In the genomic region with DNA sequence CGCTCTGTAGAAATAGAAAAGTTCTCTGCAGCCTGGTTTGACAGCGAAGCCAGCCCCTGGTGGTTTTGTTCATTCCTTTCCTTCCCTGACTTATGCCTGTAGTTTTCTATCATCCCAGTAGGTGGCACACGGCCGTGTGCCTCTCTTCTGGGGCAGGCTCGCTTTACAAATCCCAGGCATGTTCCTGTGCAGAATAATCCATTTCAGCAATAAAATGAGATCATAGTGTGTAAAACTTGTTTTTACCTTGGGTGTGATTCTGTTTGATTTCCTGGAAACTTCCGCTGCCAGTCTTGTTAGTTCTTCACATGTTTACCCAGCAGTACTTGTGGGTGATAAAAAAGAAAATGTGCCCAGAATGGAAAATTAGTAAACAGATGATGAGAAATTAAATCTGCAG, we compare ENCODE assay signal across 9 cellular contexts. TPM values are rescaled to one million over a fixed set of nuclear protein-coding genes. Genes with fewer than 3 reads are reported as not detected.
A peak's percentile ranks its signal among the peaks of the same experiment; 100 is the strongest.
DNase-seq lines count a peak whose midpoint lies in the region; ATAC-seq and TF ChIP-seq lines count a peak whose summit lies in the region.
"Had no signal": no experiment of that assay in that cellular context is flagged by ENCODE, and none has a peak within 500 bp of the region (broad histone marks: within the 10 kb centered on the region; RNA-seq: fewer than 3 reads in every experiment).

No MANE protein-coding gene starts in this region.

- H3K4me3 ChIP-seq in adrenal gland (no peak overlapping the region), gastrocnemius medialis (no peak overlapping the region)

- H3K4me1 ChIP-seq in adrenal gland (replicated peaks in 1 of 2), result peaks cover 0 to 7% of the 10 kb centered on the region in 2 donors
- no peaks in the 10 kb centered on the region for H3K4me1 ChIP-seq in gastrocnemius medialis

- 0 to 3% (median 3%) methylated on average over 6 of the region's 6 CpGs for WGBS in adrenal gland, 4 donors

- peaks cover 31% of the 10 kb centered on the region for H3K27me3 ChIP-seq in adrenal gland
- H3K27me3 ChIP-seq in gastrocnemius medialis, result peaks cover 27 to 36% (median 32%) of the 10 kb centered on the region in 3 donors

- DNase-seq in AML-193 (lab: John Stamatoyannopoulos, UW), result peak; percentile 43 to 54
- peak; percentile 64 for DNase-seq in HT1080 (ENCODE audit: low read depth)
- DNase-seq in NOMO-1 (lab: John Stamatoyannopoulos, UW; ENCODE audit: unreplicated experiment in 2 of 2), result peak; percentile 58 to 60
- DNase-seq in adrenal gland, result peak; percentile 32 to 78 (median 50)
- DNase-seq in left ventricle myocardium superior, result no peak
- no peak for DNase-seq in gastrocnemius medialis

- H3K27ac ChIP-seq in adrenal gland (no peak overlapping the region), gastrocnemius medialis (no peak overlapping the region)

- TF ChIP-seq CTCF in adrenal gland (IDR thresholded peaks at IDR 0.05) (peak; percentile 66 to 86 (median 76)), gastrocnemius medialis (IDR thresholded peaks at IDR 0.05 in 4 of 5, conservative IDR thresholded peaks at IDR 0.05 in 1 of 5) (peak; percentile 26 to 71 (median 48))

- H3K36me3 ChIP-seq in adrenal gland (replicated peaks in 1 of 2) (no peaks in the 10 kb centered on the region), gastrocnemius medialis (no peaks in the 10 kb centered on the region)

- ATAC-seq in GM18505 (IDR thresholded peaks at IDR 0.05; ENCODE audit: unreplicated experiment), result peak; percentile 78
- peak; percentile 78 for ATAC-seq in left ventricle myocardium superior
- ATAC-seq in gastrocnemius medialis, result peak; percentile 63 to 69
- no peak for ATAC-seq in HG02610 (IDR thresholded peaks at IDR 0.05; ENCODE audit: unreplicated experiment)

- H3K9me3 ChIP-seq in adrenal gland (replicated peaks in 1 of 3) (no peaks in the 10 kb centered on the region), gastrocnemius medialis (no peaks in the 10 kb centered on the region)

- in situ Hi-C loops in gastrocnemius medialis (cut with MboI; ENCODE audit: low sequenced_read_pairs in 4 of 4), result no loop called here

- TF ChIP-seq POLR2A in GM18505 (IDR thresholded peaks at IDR 0.05; ENCODE audit: borderline replicate concordance, extremely low read depth, insufficient read depth, insufficient read length) (no peak), adrenal gland (IDR thresholded peaks at IDR 0.05) (no peak), gastrocnemius medialis (IDR thresholded peaks at IDR 0.05) (no peak)

- intact Hi-C loops in adrenal gland (cut with DNase I), result loop anchor here (10.0 kb wide), 2 partner anchors 214 to 234 kb away; no protein-coding TSS in a partner anchor
- intact Hi-C loops in left ventricle myocardium superior (cut with micrococcal nuclease), result no loop called here
- intact Hi-C loops in gastrocnemius medialis (cut with DNase I; ENCODE audit: low total_unique reads), result loop anchor here (2.0 kb wide), 1 partner anchor 208 kb away; no protein-coding TSS in a partner anchor

RNA-seq across cellular contexts. Expression of gene INSM1, which starts 7.4 kb away (rescaled TPM):
- not detected in 2 replicates for total RNA-seq in HT1080 (2014; rRNA removed; shearing (Covaris generic))
- polyA plus RNA-seq in HT1080 (2015; cell fraction: cytosol; rRNA removed), result not detected in 2 replicates
- not detected in 2 replicates for polyA plus RNA-seq in HT1080 (2015; cell fraction: nucleus; rRNA removed)
- total RNA-seq in adrenal gland (10 to 100 TPM in 1 of 8 donors, 1 to 10 TPM in 3, under 1 TPM in 1, not detected in 3; 0.10 to 13.3 (median 7.7) TPM), left ventricle myocardium superior (not detected), gastrocnemius medialis (not detected)
- 10 to 100 TPM in 2 of 3 donors, 1 to 10 TPM in 1; 4.2 to 20.0 (median 11.2) TPM for polyA plus RNA-seq in adrenal gland
- total RNA-seq: pulmonary artery endothelial cell had no signal

Comparison
In these comparisons a context has a peak if more than half of its experiments do, and no peak if none do; other contexts are left out.
1. DNase-seq: peak in AML-193 (2 of 2), HT1080 (single experiment), NOMO-1 (2 of 2) and adrenal gland (7 of 7); none in left ventricle myocardium superior (single experiment) and gastrocnemius medialis (0 of 2).